ENCODE assay signal across 8 cellular contexts in the genomic region with DNA sequence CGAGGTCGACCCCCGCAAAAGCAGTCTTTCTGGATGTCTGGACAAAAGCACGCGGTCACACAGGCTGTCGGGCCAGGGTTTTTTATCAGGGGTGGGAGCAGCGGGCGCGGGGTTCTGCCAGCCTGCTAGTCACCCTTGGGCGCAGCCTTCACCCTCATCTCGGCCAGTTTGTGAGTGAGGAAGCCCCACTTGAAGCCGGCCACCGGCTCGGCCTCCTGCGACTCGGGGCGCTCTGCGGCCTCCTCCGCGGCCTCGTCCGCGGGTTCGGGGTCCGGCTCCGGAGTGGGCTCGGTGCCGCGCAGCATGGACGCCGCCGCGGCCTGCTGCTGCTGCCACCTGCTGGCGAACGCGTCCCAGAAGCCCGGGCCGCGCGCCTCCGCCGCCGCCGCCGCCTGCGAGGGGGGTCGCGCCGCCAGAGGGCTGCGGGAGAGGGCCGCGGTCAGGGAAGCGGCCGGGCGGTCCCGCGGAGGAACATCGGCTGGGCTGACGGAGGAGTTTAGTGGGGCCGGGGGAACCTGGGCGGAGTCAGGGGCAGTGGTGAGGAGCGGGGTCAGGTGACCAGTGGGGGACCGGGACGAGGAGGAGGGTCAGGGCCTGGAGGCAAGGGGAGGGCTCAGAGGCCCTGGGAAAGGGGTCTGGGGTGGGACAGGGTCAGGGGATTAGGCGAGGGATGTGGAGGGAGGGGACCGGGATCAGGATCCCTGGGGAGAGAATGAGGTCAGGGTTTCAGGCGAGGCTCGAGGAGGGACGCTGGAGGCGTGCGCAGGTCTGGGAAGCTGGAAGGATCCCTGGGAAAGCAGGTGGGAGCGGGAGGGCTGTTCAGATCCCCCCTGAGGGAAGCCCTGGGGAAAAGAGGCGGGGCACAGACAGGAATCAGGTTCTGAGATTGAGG. TPM values are rescaled to one million over a fixed set of nuclear protein-coding genes. Genes with fewer than 3 reads are reported as not detected.
DNase-seq lines count a peak whose midpoint lies in the region; ATAC-seq lines count a peak whose summit lies in the region.

No MANE protein-coding gene starts in this region.

- no peaks in the 10 kb centered on the region for H3K9me3 Mint-ChIP-seq in activated CD8-positive, alpha-beta memory T cell treated with anti-CD3 and anti-CD28 coated beads, Interleukin-2, amount 10 ng/mL, durations not matched to agents 7 days and 5 days (ENCODE audit: low read depth)
- H3K9me3 Mint-ChIP-seq in natural killer cell treated with Interleukin-12 subunit alpha and Interleukin-12 subunit beta and Interleukin-15 and Interleukin-18, amount 100 ng/mL, for 72 hours: no peaks in the 10 kb centered on the region

- H3K36me3 ChIP-seq in BLaER1 treated with 17β-estradiol and CSF1 and Interleukin-3, amounts not matched to agents 10 nM and 100 nM: no peaks in the 10 kb centered on the region
- no peaks in the 10 kb centered on the region for H3K36me3 ChIP-seq in esophagus (ENCODE audit: control insufficient read depth in 2 of 2, insufficient read depth in 2 of 2, low read length in 1 of 2)
- no peaks in the 10 kb centered on the region for H3K36me3 ChIP-seq in thymus (ENCODE audit: control insufficient read depth, insufficient read depth)

- 11 to 12% methylated on average over 54 to 73 of the region's 73 CpGs for WGBS in esophagus, 2 donors
- WGBS in thymus: 16% methylated on average over 73 of the region's 73 CpGs

- H3K4me1 Mint-ChIP-seq in activated CD8-positive, alpha-beta memory T cell treated with anti-CD3 and anti-CD28 coated beads, Interleukin-2, amount 10 ng/mL, durations not matched to agents 7 days and 5 days: peaks cover 23% of the 10 kb centered on the region
- peaks cover 13 to 24% of the 10 kb centered on the region in 2 donors for H3K4me1 Mint-ChIP-seq in natural killer cell treated with Interleukin-12 subunit alpha and Interleukin-12 subunit beta and Interleukin-15 and Interleukin-18, amount 100 ng/mL, for 72 hours (ENCODE audit: low read depth in 2 of 2)

- CTCF ChIA-PET in activated CD8-positive, alpha-beta memory T cell treated with anti-CD3 and anti-CD28 coated beads, Interleukin-2, amount 10 ng/mL, durations not matched to agents 7 days and 5 days (lab: Charles Lee): interaction anchor here (0.7 to 3.3 kb wide), 18 partner anchors 10 to 253 kb away, joined by 3 to 16 read pairs (median 4); a partner anchor contains a TSS

- no peaks in the 10 kb centered on the region for H3K36me3 Mint-ChIP-seq in activated CD8-positive, alpha-beta memory T cell treated with anti-CD3 and anti-CD28 coated beads, Interleukin-2, amount 10 ng/mL, durations not matched to agents 7 days and 5 days
- H3K36me3 Mint-ChIP-seq in natural killer cell treated with Interleukin-12 subunit alpha and Interleukin-12 subunit beta and Interleukin-15 and Interleukin-18, amount 100 ng/mL, for 72 hours: no peaks in the 10 kb centered on the region

- H3K27ac ChIP-seq in BLaER1 treated with 17β-estradiol and CSF1 and Interleukin-3, amounts not matched to agents 10 nM and 100 nM: peak overlapping the region in 9 of 11 experiments; percentile 26 to 64 (median 48); a peak in 13 of 22 replicates
- no peak overlapping the region for H3K27ac ChIP-seq in esophagus (ENCODE audit: low read depth in 2 of 2, low read length in 1 of 2)
- no peak overlapping the region for H3K27ac ChIP-seq in thymus (ENCODE audit: low read depth)

- no peak overlapping the region for H3K27ac Mint-ChIP-seq in activated CD8-positive, alpha-beta memory T cell treated with anti-CD3 and anti-CD28 coated beads, Interleukin-2, amount 10 ng/mL, durations not matched to agents 7 days and 5 days
- H3K27ac Mint-ChIP-seq in natural killer cell treated with Interleukin-12 subunit alpha and Interleukin-12 subunit beta and Interleukin-15 and Interleukin-18, amount 100 ng/mL, for 72 hours: no peak overlapping the region

- peak overlapping the region; percentile 74 to 95 (median 91) for H3K4me2 ChIP-seq in BLaER1 treated with 17β-estradiol and CSF1 and Interleukin-3, amounts not matched to agents 10 nM and 100 nM

- H3K9ac ChIP-seq in BLaER1 treated with 17β-estradiol and CSF1 and Interleukin-3, amounts not matched to agents 10 nM and 100 nM: peak overlapping the region; percentile 47 to 75 (median 67); a peak in 21 of 22 replicates

- H4K20me1 ChIP-seq in BLaER1 treated with 17β-estradiol and CSF1 and Interleukin-3, amounts not matched to agents 10 nM and 100 nM: no peaks in the 10 kb centered on the region

- H3K27me3 ChIP-seq in BLaER1 treated with 17β-estradiol and CSF1 and Interleukin-3, amounts not matched to agents 10 nM and 100 nM: peaks cover 0 to 29% (median 6%) of the 10 kb centered on the region in 11 experiments; a peak in 9 of 22 replicates
- H3K27me3 ChIP-seq in esophagus (ENCODE audit: control insufficient read depth in 1 of 2, insufficient read depth in 2 of 2, low read length in 2 of 2): no peaks in the 10 kb centered on the region
- H3K27me3 ChIP-seq in thymus (ENCODE audit: control insufficient read depth, insufficient read depth): peaks cover 27% of the 10 kb centered on the region

- H3K27me3 Mint-ChIP-seq in activated CD8-positive, alpha-beta memory T cell treated with anti-CD3 and anti-CD28 coated beads, Interleukin-2, amount 10 ng/mL, durations not matched to agents 7 days and 5 days: peaks cover 46% of the 10 kb centered on the region
- peaks cover 14 to 26% of the 10 kb centered on the region in 2 donors for H3K27me3 Mint-ChIP-seq in natural killer cell treated with Interleukin-12 subunit alpha and Interleukin-12 subunit beta and Interleukin-15 and Interleukin-18, amount 100 ng/mL, for 72 hours

- peak overlapping the region; percentile 46 to 68 (median 54) for H3K4me3 ChIP-seq in BLaER1 treated with 17β-estradiol and CSF1 and Interleukin-3, amounts not matched to agents 10 nM and 100 nM
- H3K4me3 ChIP-seq in esophagus (ENCODE audit: low read depth in 1 of 2, low read length in 2 of 2) (peak overlapping the region; percentile 29 to 44), thymus (ENCODE audit: low read length) (peak overlapping the region; percentile 14)

- peak; percentile 74 for ATAC-seq in activated CD8-positive, alpha-beta memory T cell treated with anti-CD3 and anti-CD28 coated beads, Interleukin-2, amount 10 ng/mL, durations not matched to agents 7 days and 5 days
- ATAC-seq in natural killer cell treated with Interleukin-12 subunit alpha and Interleukin-12 subunit beta and Interleukin-15 and Interleukin-18, amount 100 ng/mL, for 72 hours: peak; percentile 74 to 79

- peak overlapping the region; percentile 20 for H3K4me3 Mint-ChIP-seq in activated CD8-positive, alpha-beta memory T cell treated with anti-CD3 and anti-CD28 coated beads, Interleukin-2, amount 10 ng/mL, durations not matched to agents 7 days and 5 days
- peak overlapping the region; percentile 26 for H3K4me3 Mint-ChIP-seq in natural killer cell treated with Interleukin-12 subunit alpha and Interleukin-12 subunit beta and Interleukin-15 and Interleukin-18, amount 100 ng/mL, for 72 hours

- DNase-seq in HuH-7.5 (ENCODE audit: low spot score) (peak; percentile 75), NCI-H1105 treated with DMSO at 0.1 percent for 48 hours (lab: John Stamatoyannopoulos, UW) (no peak), SW 1271 (lab: John Stamatoyannopoulos, UW) (no peak)
- peak; percentile 52 for DNase-seq in activated CD8-positive, alpha-beta memory T cell treated with anti-CD3 and anti-CD28 coated beads, Interleukin-2, amount 10 ng/mL, durations not matched to agents 7 days and 5 days
- peak; percentile 64 for DNase-seq in natural killer cell treated with Interleukin-12 subunit alpha and Interleukin-12 subunit beta and Interleukin-15 and Interleukin-18, amount 100 ng/mL, for 72 hours (ENCODE audit: low spot score)

- peaks cover 36 to 71% (median 63%) of the 10 kb centered on the region in 10 experiments for H3K4me1 ChIP-seq in BLaER1 treated with 17β-estradiol and CSF1 and Interleukin-3, amounts not matched to agents 10 nM and 100 nM
- H3K4me1 ChIP-seq in esophagus (ENCODE audit: control insufficient read depth in 2 of 2, insufficient read depth in 2 of 2, low read length in 1 of 2): peaks cover 0 to 15% of the 10 kb centered on the region in 2 donors
- H3K4me1 ChIP-seq in thymus (ENCODE audit: control insufficient read depth, insufficient read depth, low read length): peaks cover 11% of the 10 kb centered on the region

- H3K9me3 ChIP-seq in BLaER1 treated with 17β-estradiol and CSF1 and Interleukin-3, amounts not matched to agents 10 nM and 100 nM (replicated peaks in 1 of 11): no peaks in the 10 kb centered on the region
- H3K9me3 ChIP-seq in esophagus (ENCODE audit: control insufficient read depth in 2 of 2, insufficient read depth in 1 of 2, low read depth in 1 of 2, low read length in 1 of 2): no peaks in the 10 kb centered on the region
- H3K9me3 ChIP-seq in thymus (ENCODE audit: control insufficient read depth): no peaks in the 10 kb centered on the region

RNA-seq across cellular contexts. Expression of a gene that starts 4.5 kb away (rescaled TPM):
- not detected for total RNA-seq in activated CD8-positive, alpha-beta memory T cell treated with anti-CD3 and anti-CD28 coated beads, Interleukin-2, amount 10 ng/mL, durations not matched to agents 7 days and 5 days
- polyA plus RNA-seq in esophagus: not detected
- not detected for total RNA-seq in natural killer cell treated with Interleukin-12 subunit alpha and Interleukin-12 subunit beta and Interleukin-15 and Interleukin-18, amount 100 ng/mL, for 72 hours
- polyA plus RNA-seq in thymus: not detected

RNA-seq across cellular contexts. Expression of a gene that starts 5.4 kb away (rescaled TPM):
- total RNA-seq in activated CD8-positive, alpha-beta memory T cell treated with anti-CD3 and anti-CD28 coated beads, Interleukin-2, amount 10 ng/mL, durations not matched to agents 7 days and 5 days: not detected
- 1 to 10 TPM in 1 of 2 donors, under 1 TPM in 1; 0.94 to 1.6 TPM for polyA plus RNA-seq in esophagus
- not detected for total RNA-seq in natural killer cell treated with Interleukin-12 subunit alpha and Interleukin-12 subunit beta and Interleukin-15 and Interleukin-18, amount 100 ng/mL, for 72 hours
- polyA plus RNA-seq in thymus: 2.4 TPM

RNA-seq across cellular contexts. Expression of a gene that starts 5.4 kb away (rescaled TPM):
- total RNA-seq in activated CD8-positive, alpha-beta memory T cell treated with anti-CD3 and anti-CD28 coated beads, Interleukin-2, amount 10 ng/mL, durations not matched to agents 7 days and 5 days: 10 to 100 TPM; 40.1 to 48.1 TPM
- polyA plus RNA-seq in esophagus (10 to 100 TPM; 42.3 to 63.3 TPM), thymus (79.0 TPM)
- 10 to 100 TPM; 36.6 to 73.8 TPM for total RNA-seq in natural killer cell treated with Interleukin-12 subunit alpha and Interleukin-12 subunit beta and Interleukin-15 and Interleukin-18, amount 100 ng/mL, for 72 hours

RNA-seq across cellular contexts. Expression of a gene that starts 7.3 kb away (rescaled TPM):
- total RNA-seq in activated CD8-positive, alpha-beta memory T cell treated with anti-CD3 and anti-CD28 coated beads, Interleukin-2, amount 10 ng/mL, durations not matched to agents 7 days and 5 days: not detected
- polyA plus RNA-seq in esophagus: under 1 TPM; 0.12 to 0.22 TPM
- total RNA-seq in natural killer cell treated with Interleukin-12 subunit alpha and Interleukin-12 subunit beta and Interleukin-15 and Interleukin-18, amount 100 ng/mL, for 72 hours: not detected
- polyA plus RNA-seq in thymus: 0.87 TPM

RNA-seq across cellular contexts. Expression of a gene that starts 13.0 kb away (rescaled TPM):
- 1 to 10 TPM; 1.4 to 1.5 TPM for total RNA-seq in activated CD8-positive, alpha-beta memory T cell treated with anti-CD3 and anti-CD28 coated beads, Interleukin-2, amount 10 ng/mL, durations not matched to agents 7 days and 5 days
- polyA plus RNA-seq in esophagus: 10 to 100 TPM; 18.7 to 31.9 TPM
- total RNA-seq in natural killer cell treated with Interleukin-12 subunit alpha and Interleukin-12 subunit beta and Interleukin-15 and Interleukin-18, amount 100 ng/mL, for 72 hours: 1 to 10 TPM in 1 of 2 donors, not detected in 1; 2.5 TPM
- polyA plus RNA-seq in thymus: 9.5 TPM

Comparison
In these comparisons a context has a peak if more than half of its experiments do, and no peak if none do; other contexts are left out.
1. H3K27ac ChIP-seq: peak in BLaER1 treated with 17β-estradiol and CSF1 and Interleukin-3, amounts not matched to agents 10 nM and 100 nM (9 of 11); none in esophagus (0 of 2) and thymus (single experiment).
2. DNase-seq: peak in HuH-7.5 (single experiment), activated CD8-positive, alpha-beta memory T cell treated with anti-CD3 and anti-CD28 coated beads, Interleukin-2, amount 10 ng/mL, durations not matched to agents 7 days and 5 days (single experiment) and natural killer cell treated with Interleukin-12 subunit alpha and Interleukin-12 subunit beta and Interleukin-15 and Interleukin-18, amount 100 ng/mL, for 72 hours (single experiment); none in NCI-H1105 treated with DMSO at 0.1 percent for 48 hours (single experiment) and SW 1271 (0 of 2).
3. Peak in every context shown above with its lines, with median percentiles within 50 percentile points of each other: H3K4me3 ChIP-seq.